Comparison of ENCODE assay signal across 10 cellular contexts in genomic region chr2:96528680-96529375, GRCh38. TPM values are rescaled to one million over a fixed set of nuclear protein-coding genes. Genes with fewer than 3 reads are reported as not detected.
DNase-seq lines count a peak whose midpoint lies in the region; ATAC-seq and TF ChIP-seq lines count a peak whose summit lies in the region.
"Had no signal": no experiment of that assay in that cellular context is flagged by ENCODE, and none has a peak within 500 bp of the region (broad histone marks: within the 10 kb centered on the region; RNA-seq: fewer than 3 reads in every experiment).

No MANE protein-coding gene starts in this region.

- H3K27ac ChIP-seq in AG04450 (ENCODE audit: low read depth, low read length) (peak overlapping the region; percentile 31), dorsolateral prefrontal cortex (peak overlapping the region in 49 of 59 donors; percentile 5 to 88 (median 71)), osteoblast (ENCODE audit: low read depth, low read length) (peak overlapping the region; percentile 81)

- H3K4me2 ChIP-seq in osteoblast (ENCODE audit: insufficient read depth, low read length), result peak overlapping the region; percentile 85

- CTCF ChIA-PET in AG04450 (lab: Charles Lee), result interaction anchor here (0.7 to 2.5 kb wide), 6 partner anchors 17 to 141 kb away, joined by 3 to 9 read pairs (median 4); no protein-coding TSS in a partner anchor

- intact Hi-C loops in dorsolateral prefrontal cortex (cut with DNase I), result no loop called here

- peak overlapping the region; percentile 79 for H2AFZ ChIP-seq in osteoblast (ENCODE audit: low read length)

- no peak for ATAC-seq in HG03378 (IDR thresholded peaks at IDR 0.05; ENCODE audit: unreplicated experiment)
- no peak for ATAC-seq in esophagus mucosa

- no peak for TF ChIP-seq CTCF in AG04450 (IDR thresholded peaks at IDR 0.05; ENCODE audit: low read depth, low read length)
- no peak for TF ChIP-seq CTCF in dorsolateral prefrontal cortex (IDR thresholded peaks at IDR 0.05 in 54 of 56, conservative IDR thresholded peaks at IDR 0.05 in 2 of 56; ENCODE audit: low read depth in 1 of 56, partially characterized antibody in 56 of 56)
- TF ChIP-seq CTCF in osteoblast (IDR thresholded peaks at IDR 0.05; ENCODE audit: extremely low read depth, low read depth, low read length), result no peak

- peaks cover 9% of the 10 kb centered on the region for H3K27me3 Mint-ChIP-seq in IgD-negative memory B cell

- no peak overlapping the region for H3K4me3 ChIP-seq in AG04450 (ENCODE audit: low read depth, low read length)
- H3K4me3 ChIP-seq in dorsolateral prefrontal cortex, result peak overlapping the region in 12 of 59 donors; percentile 5 to 71 (median 66)
- H3K4me3 ChIP-seq in osteoblast (ENCODE audit: insufficient read depth, low read length), result peak overlapping the region; percentile 74

- H3K27me3 ChIP-seq in AG04450 (ENCODE audit: control insufficient read depth, insufficient read depth, low read length) (peaks cover 8% of the 10 kb centered on the region), dorsolateral prefrontal cortex (no peaks in the 10 kb centered on the region), osteoblast (ENCODE audit: insufficient read depth, low read length) (peaks cover 13% of the 10 kb centered on the region)

- peaks cover 18 to 43% (median 32%) of the 10 kb centered on the region in 3 donors for H3K4me1 Mint-ChIP-seq in IgD-negative memory B cell

- H3K36me3 ChIP-seq in osteoblast (ENCODE audit: insufficient read depth, low read length), result no peaks in the 10 kb centered on the region

- H3K9me3 ChIP-seq in AG04450 (ENCODE audit: control insufficient read depth, insufficient read depth, low read length) (peaks cover 3% of the 10 kb centered on the region; the same call in 1 of the 2 replicates), osteoblast (ENCODE audit: low read depth, low read length) (no peaks in the 10 kb centered on the region)

- no peaks in the 10 kb centered on the region for H3K79me2 ChIP-seq in osteoblast (ENCODE audit: insufficient read depth, low read length)

- peak overlapping the region in 3 of 4 donors; percentile 83 to 93 (median 85) for H3K4me3 Mint-ChIP-seq in IgD-negative memory B cell

- H3K9me3 Mint-ChIP-seq in IgD-negative memory B cell, result no peaks in the 10 kb centered on the region
- H3K9me3 Mint-ChIP-seq: mesothelial cell of epicardium had no signal

- peaks cover 56% of the 10 kb centered on the region for H3K4me1 ChIP-seq in osteoblast (ENCODE audit: insufficient read depth, low read length)

- H3K27ac Mint-ChIP-seq in IgD-negative memory B cell, result peak overlapping the region in 2 of 3 donors; percentile 60 to 87
- H3K27ac Mint-ChIP-seq: mesothelial cell of epicardium had no signal

- DNase-seq in AG04450 (ENCODE audit: low read depth, low spot score), result no peak
- DNase-seq in dorsolateral prefrontal cortex, result peak in 1 of 10 donors; percentile 41
- peak; percentile 79 for DNase-seq in osteoblast (ENCODE audit: insufficient read length, low spot score, missing footprints)
- DNase-seq in DMS 273 (lab: John Stamatoyannopoulos, UW; ENCODE audit: unreplicated experiment), result no peak
- DNase-seq in stimulated activated naive CD4-positive, alpha-beta T cell treated with Interleukin-2 at 50 U/mL for 16 hours (lab: John Stamatoyannopoulos, UW), result no peak

- POLR2A ChIA-PET in AG04450 (lab: Yijun Ruan, JAX), result no interaction called here

- H3K36me3 Mint-ChIP-seq in IgD-negative memory B cell, result no peaks in the 10 kb centered on the region
- H3K36me3 Mint-ChIP-seq: mesothelial cell of epicardium had no signal

- no peaks in the 10 kb centered on the region for H4K20me1 ChIP-seq in osteoblast (ENCODE audit: insufficient read depth, low read length)

RNA-seq across cellular contexts. Expression of gene ARID5A, which starts 7.7 kb away (rescaled TPM):
- polyA plus RNA-seq in AG04450 (2011; rRNA removed) (3.1 and 5.0 TPM in 2 replicates), IgD-negative memory B cell (62.3 TPM)
- polyA minus RNA-seq in AG04450 (2011; rRNA and poly(A)+ RNA removed), result 2.4 and 4.3 TPM in 2 replicates
- total RNA-seq in dorsolateral prefrontal cortex (10 to 100 TPM in 119 of 120 experiments, 1 to 10 TPM in 1; 9.3 to 61.4 (median 19.7) TPM), osteoblast (7.6 and 9.7 TPM in 2 replicates), esophagus mucosa (3.0 TPM)

RNA-seq across cellular contexts. Expression of gene NEURL3, which starts 23.7 kb away (rescaled TPM):
- polyA plus RNA-seq in AG04450 (2011; rRNA removed) (not detected in 2 replicates), IgD-negative memory B cell (not detected)
- polyA minus RNA-seq in AG04450 (2011; rRNA and poly(A)+ RNA removed), result not detected in 2 replicates
- total RNA-seq in dorsolateral prefrontal cortex (1 to 10 TPM in 43 of 120 experiments, under 1 TPM in 72, not detected in 5; 0.26 to 2.6 (median 0.84) TPM), osteoblast (0.29 TPM in 1 of 2 replicates, not detected in the other), esophagus mucosa (not detected)
- total RNA-seq: fibroblast of lung had no signal
- polyA plus RNA-seq: fibroblast of lung had no signal

Comparison
In these comparisons a context has a peak if more than half of its experiments do, and no peak if none do; other contexts are left out.
1. H3K27ac ChIP-seq: peak in every context shown above with its lines; median percentile 81 in osteoblast; 71 in dorsolateral prefrontal cortex; 31 in AG04450.